11 cellular contexts compared by ENCODE assay signal in genomic region chr6:42390228-42390934, GRCh38.
DNase-seq lines count a peak whose midpoint lies in the region; ATAC-seq and TF ChIP-seq lines count a peak whose summit lies in the region.
"Had no signal": no experiment of that assay in that cellular context is flagged by ENCODE, and none has a peak within 500 bp of the region (broad histone marks: within the 10 kb centered on the region; RNA-seq: fewer than 3 reads in every experiment).

No MANE protein-coding gene starts in this region.

- TF ChIP-seq CTCF in chondrocyte (IDR thresholded peaks at IDR 0.05), result no peak

- no peak overlapping the region for H3K4me3 Mint-ChIP-seq in chondrocyte (ENCODE audit: unreplicated experiment)

- peaks cover 5 to 9% of the 10 kb centered on the region in 2 donors for H3K4me1 ChIP-seq in mucosa of rectum (ENCODE audit: control insufficient read depth in 2 of 2, insufficient read depth in 2 of 2, low read length in 2 of 2)
- H3K4me1 ChIP-seq in urinary bladder (ENCODE audit: insufficient read depth), result no peaks in the 10 kb centered on the region

- H3K4me1 Mint-ChIP-seq in chondrocyte (ENCODE audit: low read depth), result no peaks in the 10 kb centered on the region

- ATAC-seq in GM18870 (IDR thresholded peaks at IDR 0.05; ENCODE audit: unreplicated experiment), result no peak

- no peaks in the 10 kb centered on the region for H3K27me3 Mint-ChIP-seq in chondrocyte (ENCODE audit: low read depth)

- no peaks in the 10 kb centered on the region for H3K9me3 ChIP-seq in mucosa of rectum (ENCODE audit: control insufficient read depth in 2 of 2, low read length in 2 of 2)
- H3K9me3 ChIP-seq: thoracic aorta had no signal

- peak overlapping the region in 1 of 2 donors; percentile 17 for H3K9ac ChIP-seq in mucosa of rectum (ENCODE audit: low read depth in 1 of 2, low read length in 2 of 2)

- H3K4me3 ChIP-seq in mucosa of rectum (ENCODE audit: low read length in 2 of 2) (no peak overlapping the region), urinary bladder (ENCODE audit: low read depth, low read length) (no peak overlapping the region)
- H3K4me3 ChIP-seq: thoracic aorta had no signal

- no peaks in the 10 kb centered on the region for H3K27me3 ChIP-seq in mucosa of rectum (ENCODE audit: control insufficient read depth in 2 of 2, insufficient read depth in 2 of 2, low read length in 2 of 2)

- H3K36me3 Mint-ChIP-seq in chondrocyte (ENCODE audit: low read depth), result peaks cover 1% of the 10 kb centered on the region

- DNase-seq in activated gamma-delta T cell treated with Interleukin-2 at 50 U/mL for 16 hours (peak; percentile 62), activated gamma-delta T cell (lab: John Stamatoyannopoulos, UW) (no peak), NCI-H524 treated with DMSO at 0.1 percent for 48 hours (lab: John Stamatoyannopoulos, UW) (no peak), chondrocyte (ENCODE audit: low spot score) (no peak)
- peak; percentile 31 to 34 for DNase-seq in activated CD8-positive, alpha-beta memory T cell treated with anti-CD3 and anti-CD28 coated beads for 4 hours (ENCODE audit: low read depth in 2 of 2)
- DNase-seq: ACHN, NCI-H82 had no signal

- peak overlapping the region; percentile 37 to 59 for H3K27ac ChIP-seq in mucosa of rectum (ENCODE audit: low read depth in 2 of 2, low read length in 2 of 2)
- H3K27ac ChIP-seq in urinary bladder (ENCODE audit: low read depth), result peak overlapping the region; percentile 17
- H3K27ac ChIP-seq: thoracic aorta had no signal

- H3K9me3 Mint-ChIP-seq in chondrocyte (ENCODE audit: low read depth), result no peaks in the 10 kb centered on the region

- H3K36me3 ChIP-seq in mucosa of rectum (ENCODE audit: control insufficient read depth in 2 of 2, insufficient read depth in 2 of 2, low read length in 2 of 2) (no peaks in the 10 kb centered on the region), urinary bladder (ENCODE audit: insufficient read depth) (no peaks in the 10 kb centered on the region)
- H3K36me3 ChIP-seq: thoracic aorta had no signal

- no peak overlapping the region for H3K27ac Mint-ChIP-seq in chondrocyte (ENCODE audit: unreplicated experiment)

- WGBS in urinary bladder, result 79% methylated on average over 17 of the region's 17 CpGs

Comparison
In these comparisons a context has a peak if more than half of its experiments do, and no peak if none do; other contexts are left out.
1. DNase-seq: peak in activated gamma-delta T cell treated with Interleukin-2 at 50 U/mL for 16 hours (single experiment) and activated CD8-positive, alpha-beta memory T cell treated with anti-CD3 and anti-CD28 coated beads for 4 hours (2 of 2); none in activated gamma-delta T cell (single experiment), NCI-H524 treated with DMSO at 0.1 percent for 48 hours (single experiment) and chondrocyte (single experiment).